8 cellular contexts compared by ENCODE assay signal in the genomic region with DNA sequence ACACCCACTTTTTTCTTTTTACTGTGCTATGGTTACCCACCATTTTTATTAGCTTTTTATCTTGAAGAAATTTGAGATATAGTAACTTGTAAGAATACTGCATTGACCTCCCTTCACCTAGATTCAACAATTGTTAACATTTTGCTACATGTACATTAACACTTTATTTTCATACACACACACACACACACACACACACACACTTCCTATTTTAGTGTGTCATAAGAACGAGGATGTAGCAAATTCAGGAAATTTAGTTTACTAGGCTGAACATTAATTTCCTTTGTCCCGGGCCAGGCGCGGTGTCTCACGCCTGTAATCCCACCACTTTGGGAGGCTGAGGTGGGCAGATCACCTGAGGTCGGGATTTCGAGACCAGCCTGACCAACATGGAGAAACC. TPM values are rescaled to one million over a fixed set of nuclear protein-coding genes. Genes with fewer than 3 reads are reported as not detected.
DNase-seq lines count a peak whose midpoint lies in the region; ATAC-seq and TF ChIP-seq lines count a peak whose summit lies in the region.

No MANE protein-coding gene starts in this region.

- H3K4me3 ChIP-seq in SU-DHL-6 (ENCODE audit: insufficient read depth, low read length, poor library complexity, severe bottlenecking): peak overlapping the region; percentile 94
- H3K4me3 ChIP-seq in hepatocyte: peak overlapping the region; percentile 37

- WGBS in hepatocyte (ENCODE audit: low lambda C conversion rate, missing lambda C conversion rate): 98% methylated on average over 7 of the region's 7 CpGs

- intact Hi-C loops in activated CD4-positive, alpha-beta T cell treated with anti-CD3 and anti-CD28 coated beads for 36 hours (cut with DNase I, micrococcal nuclease): loop anchor here in 1 of 2 experiments (10.0 kb wide), 1 partner anchor 545 kb away; a partner anchor contains a TSS

- H4K20me1 ChIP-seq in SU-DHL-6 (ENCODE audit: low read depth, low read length): no peaks in the 10 kb centered on the region
- H4K20me1 ChIP-seq in hepatocyte (ENCODE audit: insufficient read depth, poor library complexity, severe bottlenecking): peaks cover 21% of the 10 kb centered on the region

- ATAC-seq in activated CD4-positive, alpha-beta T cell treated with anti-CD3 and anti-CD28 coated beads for 36 hours: no peak
- ATAC-seq in stimulated activated naive B cell treated with anti-CD40 and anti-IgM and Interleukin-4, amounts not matched to agents 10 μg/mL and 1 μg/mL and 100 μg/mL, for 72 hours (replicated peaks): no peak
- ATAC-seq in HG03108 (IDR thresholded peaks at IDR 0.05; ENCODE audit: unreplicated experiment): no peak

- no peak for DNase-seq in activated CD4-positive, alpha-beta T cell treated with anti-CD3 and anti-CD28 coated beads for 36 hours
- DNase-seq in activated CD4-positive, alpha-beta T cell treated with anti-CD3 and anti-CD28 coated beads for 1 hour: no peak
- no peak for DNase-seq in hepatocyte (ENCODE audit: low spot score)
- DNase-seq in stimulated activated naive B cell treated with anti-CD40 and anti-IgM and Interleukin-4, amounts not matched to agents 10 μg/mL and 1 μg/mL and 100 μg/mL, for 72 hours: no peak
- no peak for DNase-seq in hippocampal formation (lab: John Stamatoyannopoulos, UW)
- no peak for DNase-seq in mucosa of gallbladder (ENCODE audit: low spot score)

- H3K27ac ChIP-seq in SU-DHL-6 (ENCODE audit: low read depth, low read length) (no peak overlapping the region), hepatocyte (peak overlapping the region; percentile 92)

- no peaks in the 10 kb centered on the region for H3K27me3 Mint-ChIP-seq in activated CD4-positive, alpha-beta T cell treated with anti-CD3 and anti-CD28 coated beads for 36 hours
- no peaks in the 10 kb centered on the region for H3K27me3 Mint-ChIP-seq in stimulated activated naive B cell treated with anti-CD40 and anti-IgM and Interleukin-4, amounts not matched to agents 10 μg/mL and 1 μg/mL and 100 μg/mL, for 72 hours

- H3K36me3 Mint-ChIP-seq in activated CD4-positive, alpha-beta T cell treated with anti-CD3 and anti-CD28 coated beads for 36 hours (ENCODE audit: low read depth): peaks cover 2% of the 10 kb centered on the region
- peaks cover 0 to under 1% of the 10 kb centered on the region in 2 donors for H3K36me3 Mint-ChIP-seq in stimulated activated naive B cell treated with anti-CD40 and anti-IgM and Interleukin-4, amounts not matched to agents 10 μg/mL and 1 μg/mL and 100 μg/mL, for 72 hours

- H3K27ac Mint-ChIP-seq in activated CD4-positive, alpha-beta T cell treated with anti-CD3 and anti-CD28 coated beads for 36 hours: no peak overlapping the region
- peak overlapping the region; percentile 67 for H3K27ac Mint-ChIP-seq in stimulated activated naive B cell treated with anti-CD40 and anti-IgM and Interleukin-4, amounts not matched to agents 10 μg/mL and 1 μg/mL and 100 μg/mL, for 72 hours

- H3K4me1 Mint-ChIP-seq in activated CD4-positive, alpha-beta T cell treated with anti-CD3 and anti-CD28 coated beads for 36 hours: peaks cover 14% of the 10 kb centered on the region
- H3K4me1 Mint-ChIP-seq in stimulated activated naive B cell treated with anti-CD40 and anti-IgM and Interleukin-4, amounts not matched to agents 10 μg/mL and 1 μg/mL and 100 μg/mL, for 72 hours: peaks cover 2 to 27% of the 10 kb centered on the region in 2 donors

- H2AFZ ChIP-seq in SU-DHL-6 (ENCODE audit: low read depth, low read length, severe bottlenecking): no peak overlapping the region
- H2AFZ ChIP-seq in hepatocyte: no peak overlapping the region

- TF ChIP-seq CTCF in SU-DHL-6 (IDR thresholded peaks at IDR 0.05; ENCODE audit: insufficient read depth, low read length, poor library complexity, severe bottlenecking) (no peak), hepatocyte (IDR thresholded peaks at IDR 0.05; ENCODE audit: poor library complexity) (no peak)

- H3K4me3 Mint-ChIP-seq in activated CD4-positive, alpha-beta T cell treated with anti-CD3 and anti-CD28 coated beads for 36 hours: peak overlapping the region; percentile 95
- peak overlapping the region in 1 of 2 donors; percentile 95 for H3K4me3 Mint-ChIP-seq in stimulated activated naive B cell treated with anti-CD40 and anti-IgM and Interleukin-4, amounts not matched to agents 10 μg/mL and 1 μg/mL and 100 μg/mL, for 72 hours

- POLR2A ChIA-PET in activated CD4-positive, alpha-beta T cell treated with anti-CD3 and anti-CD28 coated beads for 36 hours (lab: Charles Lee): no interaction called here

- peak overlapping the region; percentile 78 for H3K4me2 ChIP-seq in SU-DHL-6 (ENCODE audit: low read depth, low read length, poor library complexity, severe bottlenecking)
- H3K4me2 ChIP-seq in hepatocyte: peak overlapping the region; percentile 75

- H3K9me3 ChIP-seq in SU-DHL-6 (ENCODE audit: insufficient read depth, low read length) (no peaks in the 10 kb centered on the region), hepatocyte (ENCODE audit: low read depth) (no peaks in the 10 kb centered on the region)

- peak overlapping the region; percentile 83 for H3K9ac ChIP-seq in SU-DHL-6 (ENCODE audit: low read length)

- no peaks in the 10 kb centered on the region for H3K9me3 Mint-ChIP-seq in activated CD4-positive, alpha-beta T cell treated with anti-CD3 and anti-CD28 coated beads for 36 hours (ENCODE audit: low read depth)
- no peaks in the 10 kb centered on the region for H3K9me3 Mint-ChIP-seq in stimulated activated naive B cell treated with anti-CD40 and anti-IgM and Interleukin-4, amounts not matched to agents 10 μg/mL and 1 μg/mL and 100 μg/mL, for 72 hours

- H3K36me3 ChIP-seq in SU-DHL-6 (ENCODE audit: low read length) (no peaks in the 10 kb centered on the region), hepatocyte (replicated peaks; ENCODE audit: insufficient read depth, low read depth) (no peaks in the 10 kb centered on the region)

- H3K27me3 ChIP-seq in SU-DHL-6 (ENCODE audit: low read length) (no peaks in the 10 kb centered on the region), hepatocyte (no peaks in the 10 kb centered on the region)

- H3F3A ChIP-seq in SU-DHL-6 (ENCODE audit: insufficient read depth): no peaks in the 10 kb centered on the region

- H3K79me2 ChIP-seq in SU-DHL-6 (ENCODE audit: insufficient read depth, low read length) (peaks cover 25% of the 10 kb centered on the region), hepatocyte (peaks cover 39% of the 10 kb centered on the region)

- H3K4me1 ChIP-seq in hepatocyte (ENCODE audit: insufficient read depth): peaks cover 31% of the 10 kb centered on the region

- CTCF ChIA-PET in activated CD4-positive, alpha-beta T cell treated with anti-CD3 and anti-CD28 coated beads for 36 hours (lab: Charles Lee): no interaction called here

- no peaks in the 10 kb centered on the region for H3K9me2 ChIP-seq in SU-DHL-6 (replicated peaks; ENCODE audit: insufficient read depth, low read length)
- H3K9me2 ChIP-seq in hepatocyte (replicated peaks; ENCODE audit: insufficient read depth): no peaks in the 10 kb centered on the region

RNA-seq across cellular contexts. Expression of a gene that starts 1.1 kb away (rescaled TPM):
- total RNA-seq in activated CD4-positive, alpha-beta T cell treated with anti-CD3 and anti-CD28 coated beads for 36 hours: 10 to 100 TPM; 83.5 to 95.6 TPM
- total RNA-seq in hepatocyte (145 and 191 TPM in 2 replicates), mucosa of gallbladder (114 TPM)
- polyA plus RNA-seq in hepatocyte: 122 and 146 TPM in 2 replicates

RNA-seq across cellular contexts. Expression of a gene that starts 8.9 kb away (rescaled TPM):
- 10 to 100 TPM; 34.1 to 34.5 TPM for total RNA-seq in activated CD4-positive, alpha-beta T cell treated with anti-CD3 and anti-CD28 coated beads for 36 hours
- total RNA-seq in hepatocyte (35.6 and 38.6 TPM in 2 replicates), mucosa of gallbladder (53.9 TPM)
- 23.4 and 34.4 TPM in 2 replicates for polyA plus RNA-seq in hepatocyte
